ENCODE assay signal across 18 cellular contexts in the genomic region with DNA sequence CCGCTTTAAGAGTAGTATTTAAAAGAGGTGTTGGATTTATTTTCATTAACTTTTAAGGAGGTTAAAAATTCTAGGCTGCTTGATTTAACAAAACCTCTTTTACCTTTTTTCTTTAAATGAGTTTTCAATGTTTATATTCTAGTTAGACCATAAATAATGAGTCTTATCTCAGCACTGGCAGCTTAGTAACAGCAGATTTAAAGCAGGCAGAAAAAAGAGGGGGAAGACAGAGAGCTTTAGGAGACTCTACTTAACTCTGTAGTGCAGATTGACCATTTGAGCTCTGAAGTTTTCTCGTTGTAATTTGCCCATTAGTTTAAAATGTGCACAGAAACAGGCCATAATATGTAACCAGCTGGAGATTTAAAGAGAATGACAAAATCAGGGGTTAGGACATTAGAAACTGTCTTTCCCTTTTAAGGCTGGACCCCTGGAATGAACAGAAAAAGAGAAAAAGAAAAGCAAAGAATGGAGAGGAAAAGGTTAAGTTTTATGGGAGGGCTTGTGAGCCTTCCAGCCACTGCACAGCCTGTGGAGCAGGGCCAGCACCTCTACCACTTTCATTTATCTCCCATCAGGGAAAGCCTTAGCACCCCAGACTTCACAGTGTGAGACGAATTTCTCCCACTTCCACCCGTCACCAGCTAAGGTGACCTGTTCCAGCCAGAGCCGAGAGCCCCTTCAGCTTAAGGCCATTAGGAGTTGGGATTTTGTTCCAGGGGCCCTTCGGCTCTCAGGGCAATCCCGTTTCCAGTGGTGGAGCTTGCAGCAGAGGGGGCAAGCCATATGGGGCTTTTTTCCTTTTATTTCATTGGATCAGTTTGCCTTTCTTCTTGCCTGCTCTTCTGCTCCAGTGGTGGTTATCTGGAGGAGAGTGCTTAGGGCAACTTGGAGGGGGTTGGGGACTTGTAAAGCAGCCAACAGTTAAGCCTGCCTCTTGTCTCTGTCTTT. TPM values are rescaled to one million over a fixed set of nuclear protein-coding genes. Genes with fewer than 3 reads are reported as not detected.
DNase-seq lines count a peak whose midpoint lies in the region; ATAC-seq, FAIRE-seq and TF ChIP-seq lines count a peak whose summit lies in the region.
"Had no signal": no experiment of that assay in that cellular context is flagged by ENCODE, and none has a peak within 500 bp of the region (broad histone marks: within the 10 kb centered on the region; RNA-seq: fewer than 3 reads in every experiment).

No MANE protein-coding gene starts in this region.

- POLR2A ChIA-PET in CD8-positive, alpha-beta memory T cell (lab: Charles Lee) = no interaction called here

- TF ChIP-seq CTCF in astrocyte (IDR thresholded peaks at IDR 0.05; ENCODE audit: insufficient read depth, low read depth, low read length) (no peak), progenitor cell of endocrine pancreas (IDR thresholded peaks at IDR 0.05; ENCODE audit: unreplicated experiment) (no peak)

- ATAC-seq in left cardiac atrium = peak; percentile 71 to 81
- ATAC-seq in stimulated activated naive B cell treated with anti-CD40 and anti-IgM and Interleukin-4, amounts not matched to agents 10 μg/mL and 1 μg/mL and 100 μg/mL, for 72 hours (replicated peaks) = no peak
- ATAC-seq: activated CD4-positive, CD25-positive, alpha-beta regulatory T cell treated with anti-CD3 and anti-CD28 coated beads, Interleukin-2, amount 50 U/mL, for 24 hours; activated T-helper 17 cell treated with anti-CD3 and anti-CD28 coated beads, Interleukin-2, amount 50 U/mL, for 72 hours; left lobe of liver had no signal

- no peak overlapping the region for H3K4me3 Mint-ChIP-seq in CD8-positive, alpha-beta memory T cell
- H3K4me3 Mint-ChIP-seq in astrocyte (ENCODE audit: unreplicated experiment) = no peak overlapping the region
- peak overlapping the region; percentile 43 for H3K4me3 Mint-ChIP-seq in progenitor cell of endocrine pancreas (ENCODE audit: low read depth)
- H3K4me3 Mint-ChIP-seq in stimulated activated naive B cell treated with anti-CD40 and anti-IgM and Interleukin-4, amounts not matched to agents 10 μg/mL and 1 μg/mL and 100 μg/mL, for 72 hours = no peak overlapping the region
- H3K4me3 Mint-ChIP-seq: activated T-helper 17 cell treated with anti-CD3 and anti-CD28 coated beads, Interleukin-2, amount 50 U/mL, for 72 hours; central memory CD8-positive, alpha-beta T cell had no signal

- H3K9ac ChIP-seq in astrocyte (ENCODE audit: low read length) = no peak overlapping the region

- H3K36me3 ChIP-seq in CD8-positive, alpha-beta memory T cell (ENCODE audit: insufficient read depth, low read length) = no peaks in the 10 kb centered on the region
- no peaks in the 10 kb centered on the region for H3K36me3 ChIP-seq in astrocyte (ENCODE audit: insufficient read depth, low read length)
- H3K36me3 ChIP-seq: prostate gland had no signal

- CTCF ChIA-PET in CD8-positive, alpha-beta memory T cell (lab: Charles Lee) = interaction anchor here (0.7 to 1.3 kb wide), 2 partner anchors 22 to 82 kb away, joined by 3 read pairs; no protein-coding TSS in a partner anchor

- H3K4me2 ChIP-seq in astrocyte (ENCODE audit: low read length) = peak overlapping the region; percentile 73

- H2AFZ ChIP-seq in astrocyte (ENCODE audit: low read depth, low read length) = peak overlapping the region; percentile 54

- no peak for FAIRE-seq in astrocyte (lab: Jason Lieb, UNC)
- FAIRE-seq: frontal cortex, GM18507 had no signal

- H3K4me3 ChIP-seq in CD8-positive, alpha-beta memory T cell (ENCODE audit: low read length) = no peak overlapping the region
- H3K4me3 ChIP-seq in astrocyte (ENCODE audit: insufficient read depth, low read depth, low read length) = peak overlapping the region; percentile 35
- H3K4me3 ChIP-seq: prostate gland had no signal

- H3K27ac Mint-ChIP-seq in CD8-positive, alpha-beta memory T cell = no peak overlapping the region
- H3K27ac Mint-ChIP-seq in astrocyte (ENCODE audit: unreplicated experiment) = no peak overlapping the region
- peak overlapping the region; percentile 79 for H3K27ac Mint-ChIP-seq in progenitor cell of endocrine pancreas
- H3K27ac Mint-ChIP-seq in stimulated activated naive B cell treated with anti-CD40 and anti-IgM and Interleukin-4, amounts not matched to agents 10 μg/mL and 1 μg/mL and 100 μg/mL, for 72 hours = no peak overlapping the region
- H3K27ac Mint-ChIP-seq: activated T-helper 17 cell treated with anti-CD3 and anti-CD28 coated beads, Interleukin-2, amount 50 U/mL, for 72 hours had no signal

- H3K27me3 Mint-ChIP-seq in CD8-positive, alpha-beta memory T cell = peaks cover 0 to 4% of the 10 kb centered on the region in 2 donors
- H3K27me3 Mint-ChIP-seq in astrocyte (ENCODE audit: low read depth, unreplicated experiment) (peaks cover 12% of the 10 kb centered on the region), progenitor cell of endocrine pancreas (peaks cover 6% of the 10 kb centered on the region)
- H3K27me3 Mint-ChIP-seq in stimulated activated naive B cell treated with anti-CD40 and anti-IgM and Interleukin-4, amounts not matched to agents 10 μg/mL and 1 μg/mL and 100 μg/mL, for 72 hours = peaks cover 0 to 5% of the 10 kb centered on the region in 2 donors

- no peaks in the 10 kb centered on the region for H4K20me1 ChIP-seq in astrocyte (ENCODE audit: insufficient read depth, low read length)

- DNase-seq in CD8-positive, alpha-beta memory T cell = no peak
- DNase-seq in astrocyte (ENCODE audit: low read depth) (peak; percentile 53), left cardiac atrium (no peak), progenitor cell of endocrine pancreas (ENCODE audit: low spot score, unreplicated experiment) (no peak), putamen (ENCODE audit: low spot score) (no peak), hepatic stellate cell (ENCODE audit: low spot score) (no peak), LoVo (ENCODE audit: low spot score) (no peak)
- DNase-seq in stimulated activated naive B cell treated with anti-CD40 and anti-IgM and Interleukin-4, amounts not matched to agents 10 μg/mL and 1 μg/mL and 100 μg/mL, for 72 hours = no peak
- DNase-seq: EL, NCI-H526 had no signal

- peaks cover 0 to 5% (median 1%) of the 10 kb centered on the region in 3 donors for H3K36me3 Mint-ChIP-seq in CD8-positive, alpha-beta memory T cell
- H3K36me3 Mint-ChIP-seq in astrocyte (ENCODE audit: low read depth, unreplicated experiment) (no peaks in the 10 kb centered on the region), progenitor cell of endocrine pancreas (ENCODE audit: insufficient read depth) (peaks cover 4% of the 10 kb centered on the region)
- no peaks in the 10 kb centered on the region for H3K36me3 Mint-ChIP-seq in stimulated activated naive B cell treated with anti-CD40 and anti-IgM and Interleukin-4, amounts not matched to agents 10 μg/mL and 1 μg/mL and 100 μg/mL, for 72 hours

- H3K4me1 ChIP-seq in CD8-positive, alpha-beta memory T cell (ENCODE audit: insufficient read depth, low read length) = peaks cover 13% of the 10 kb centered on the region
- H3K4me1 ChIP-seq in astrocyte (ENCODE audit: insufficient read depth, low read length) = peaks cover 15% of the 10 kb centered on the region
- H3K4me1 ChIP-seq: prostate gland had no signal

- H3K79me2 ChIP-seq in astrocyte (ENCODE audit: insufficient read depth, low read length) = no peaks in the 10 kb centered on the region

- H3K4me1 Mint-ChIP-seq in CD8-positive, alpha-beta memory T cell = peaks cover 11 to 13% (median 11%) of the 10 kb centered on the region in 3 donors
- H3K4me1 Mint-ChIP-seq in astrocyte (ENCODE audit: low read depth, unreplicated experiment) (peaks cover 3% of the 10 kb centered on the region), progenitor cell of endocrine pancreas (ENCODE audit: low read depth) (peaks cover 18% of the 10 kb centered on the region)
- peaks cover 8 to 12% of the 10 kb centered on the region in 2 donors for H3K4me1 Mint-ChIP-seq in stimulated activated naive B cell treated with anti-CD40 and anti-IgM and Interleukin-4, amounts not matched to agents 10 μg/mL and 1 μg/mL and 100 μg/mL, for 72 hours

- intact Hi-C loops in left cardiac atrium (cut with DNase I) = no loop called here

- H3K27me3 ChIP-seq in CD8-positive, alpha-beta memory T cell (ENCODE audit: insufficient read depth, low read length, poor library complexity, severe bottlenecking) = no peaks in the 10 kb centered on the region
- no peaks in the 10 kb centered on the region for H3K27me3 ChIP-seq in astrocyte (ENCODE audit: insufficient read depth, low read length)

- H3K9me3 Mint-ChIP-seq in CD8-positive, alpha-beta memory T cell = no peaks in the 10 kb centered on the region
- H3K9me3 Mint-ChIP-seq in astrocyte (ENCODE audit: unreplicated experiment) (peaks cover 2% of the 10 kb centered on the region), progenitor cell of endocrine pancreas (ENCODE audit: low read depth) (peaks cover 5% of the 10 kb centered on the region)
- no peaks in the 10 kb centered on the region for H3K9me3 Mint-ChIP-seq in stimulated activated naive B cell treated with anti-CD40 and anti-IgM and Interleukin-4, amounts not matched to agents 10 μg/mL and 1 μg/mL and 100 μg/mL, for 72 hours
- H3K9me3 Mint-ChIP-seq: activated T-helper 17 cell treated with anti-CD3 and anti-CD28 coated beads, Interleukin-2, amount 50 U/mL, for 72 hours; central memory CD8-positive, alpha-beta T cell had no signal

- H3K27ac ChIP-seq in CD8-positive, alpha-beta memory T cell (ENCODE audit: low read depth, low read length) = peak overlapping the region; percentile 0
- H3K27ac ChIP-seq in astrocyte (ENCODE audit: low read depth, low read length) = no peak overlapping the region
- H3K27ac ChIP-seq: prostate gland had no signal

- no peaks in the 10 kb centered on the region for H3K9me3 ChIP-seq in CD8-positive, alpha-beta memory T cell (ENCODE audit: low read length)
- no peaks in the 10 kb centered on the region for H3K9me3 ChIP-seq in astrocyte (ENCODE audit: insufficient read depth, low read depth, low read length)
- H3K9me3 ChIP-seq: prostate gland had no signal

RNA-seq across cellular contexts. Expression of a gene that starts 8.1 kb away (rescaled TPM):
- total RNA-seq in CD8-positive, alpha-beta memory T cell = under 1 TPM; 0.46 to 0.64 TPM
- not detected for polyA plus RNA-seq in CD8-positive, alpha-beta memory T cell
- total RNA-seq in astrocyte (not detected in 2 replicates), left cardiac atrium (not detected), progenitor cell of endocrine pancreas (not detected in 2 replicates)
- total RNA-seq: frontal cortex, left lobe of liver, prostate gland, SK-MEL-5 had no signal

RNA-seq across cellular contexts. Expression of a gene that starts 19.7 kb away (rescaled TPM):
- total RNA-seq in CD8-positive, alpha-beta memory T cell = under 1 TPM; 0.88 to 1.00 TPM
- 0.28 TPM for polyA plus RNA-seq in CD8-positive, alpha-beta memory T cell
- total RNA-seq in astrocyte (not detected in 2 replicates), left cardiac atrium (not detected), progenitor cell of endocrine pancreas (not detected in 2 replicates)
- total RNA-seq: frontal cortex, left lobe of liver, prostate gland, SK-MEL-5 had no signal

Comparison
In these comparisons a context has a peak if more than half of its experiments do, and no peak if none do; other contexts are left out.
1. ATAC-seq: peak in left cardiac atrium (2 of 2); none in stimulated activated naive B cell treated with anti-CD40 and anti-IgM and Interleukin-4, amounts not matched to agents 10 μg/mL and 1 μg/mL and 100 μg/mL, for 72 hours (0 of 2).